Comparison of ENCODE assay signal across 9 cellular contexts in genomic region chr12:68786929-68787328, GRCh38. TPM values are rescaled to one million over a fixed set of nuclear protein-coding genes. Genes with fewer than 3 reads are reported as not detected.
DNase-seq lines count a peak whose midpoint lies in the region; ATAC-seq, FAIRE-seq and TF ChIP-seq lines count a peak whose summit lies in the region.
"Had no signal": no experiment of that assay in that cellular context is flagged by ENCODE, and none has a peak within 500 bp of the region (broad histone marks: within the 10 kb centered on the region; RNA-seq: fewer than 3 reads in every experiment).

No MANE protein-coding gene starts in this region.

- POLR2A ChIA-PET in OCI-LY7 (lab: Charles Lee) = interaction anchor here (0.7 to 5.2 kb wide), 8 partner anchors 10 to 115 kb away, joined by 3 to 31 read pairs (median 6); partner anchors contain the start of gene MDM2
- POLR2A ChIA-PET in endothelial cell of umbilical vein (lab: Charles Lee) = interaction anchor here (2.7 kb wide), 1 partner anchor 21 kb away, joined by 21 read pairs; the partner anchor contains the start of gene MDM2

- intact Hi-C loops in OCI-LY7 (cut with micrococcal nuclease; ENCODE audit: unreplicated experiment) (loop anchor here (2.0 kb wide), 1 partner anchor 14 kb away; no protein-coding TSS in a partner anchor), endothelial cell of umbilical vein (cut with micrococcal nuclease) (loop anchor here (1.0 kb wide), 3 partner anchors 21 to 101 kb away; partner anchors contain the start of genes MDM2, NUP107 and SLC35E3), spleen (cut with DNase I; ENCODE audit: low total_unique reads) (no loop called here)

- DNase-seq in GM23248 (peak; percentile 21), OCI-LY7 (ENCODE audit: low spot score) (no peak), endothelial cell of umbilical vein (ENCODE audit: low read depth, low spot score) (no peak), spleen (no peak), GM19240 (ENCODE audit: insufficient read length, low spot score) (no peak)
- DNase-seq in stimulated activated naive CD4-positive, alpha-beta T cell (lab: John Stamatoyannopoulos, UW) = no peak

- H3K27me3 ChIP-seq in GM23248 (replicated peaks; ENCODE audit: insufficient read depth) (no peaks in the 10 kb centered on the region), endothelial cell of umbilical vein (ENCODE audit: control insufficient read depth in 2 of 2, insufficient read depth in 2 of 2, low read length in 2 of 2) (no peaks in the 10 kb centered on the region), spleen (replicated peaks in 1 of 7) (no peaks in the 10 kb centered on the region)

- ATAC-seq in HG02981 (IDR thresholded peaks at IDR 0.05; ENCODE audit: unreplicated experiment) (no peak), esophagus mucosa (no peak)

- peaks cover 19% of the 10 kb centered on the region for H3F3A ChIP-seq in GM23248 (ENCODE audit: insufficient read depth)

- dilution Hi-C loops in endothelial cell of umbilical vein (cut with MboI; ENCODE audit: extremely low pct_ligation_motif_present, low sequenced_read_pairs) = no loop called here

- BruUV-seq in OCI-LY7 (replicated peaks; lab: Mats Ljungman, UMichigan) (no TSS peak), endothelial cell of umbilical vein (replicated peaks; lab: Mats Ljungman, UMichigan) (TSS peak; percentile 97)

- H3K79me2 ChIP-seq in GM23248 (ENCODE audit: insufficient read depth) (no peaks in the 10 kb centered on the region), OCI-LY7 (ENCODE audit: insufficient read depth, low read depth, low read length) (no peaks in the 10 kb centered on the region), endothelial cell of umbilical vein (ENCODE audit: control insufficient read depth, insufficient read depth, low read length) (no peaks in the 10 kb centered on the region)

- FAIRE-seq in endothelial cell of umbilical vein (lab: Jason Lieb, UNC) = no peak
- FAIRE-seq: endometrium had no signal

- H3K4me2 ChIP-seq in GM23248 (ENCODE audit: unreplicated experiment) (no peak overlapping the region), OCI-LY7 (ENCODE audit: low read length) (peak overlapping the region; percentile 52), endothelial cell of umbilical vein (ENCODE audit: insufficient read depth, low read length) (peak overlapping the region; percentile 48)

- H4K20me1 ChIP-seq in GM23248 (ENCODE audit: insufficient read depth) = no peaks in the 10 kb centered on the region
- H4K20me1 ChIP-seq in OCI-LY7 (ENCODE audit: insufficient read depth, low read length) = no peaks in the 10 kb centered on the region
- no peaks in the 10 kb centered on the region for H4K20me1 ChIP-seq in endothelial cell of umbilical vein (replicated peaks; ENCODE audit: control insufficient read depth, extremely low read depth, insufficient read depth, low read length)

- H3K4me1 ChIP-seq in GM23248 (ENCODE audit: insufficient read depth) = peaks cover 27% of the 10 kb centered on the region
- H3K4me1 ChIP-seq in OCI-LY7 (ENCODE audit: insufficient read depth, low read length, poor library complexity, severe bottlenecking) = peaks cover 78% of the 10 kb centered on the region
- H3K4me1 ChIP-seq in endothelial cell of umbilical vein (ENCODE audit: control insufficient read depth, extremely low read depth, insufficient read depth, low read length) = peaks cover 18% of the 10 kb centered on the region
- H3K4me1 ChIP-seq in spleen = peaks cover 15 to 57% (median 40%) of the 10 kb centered on the region in 6 donors

- 97 to 99% methylated on average over 2 of the region's 2 CpGs for WGBS in GM23248 (ENCODE audit: low coverage in 1 of 2, low lambda C conversion rate in 2 of 2, missing lambda C conversion rate in 2 of 2), 2 experiments
- 77 to 94% (median 93%) methylated on average over 2 of the region's 2 CpGs for WGBS in spleen, 5 donors

- no peak overlapping the region for H3K4me3 ChIP-seq in GM23248
- peak overlapping the region; percentile 7 for H3K4me3 ChIP-seq in OCI-LY7 (ENCODE audit: low read depth, low read length, poor library complexity, severe bottlenecking)
- H3K4me3 ChIP-seq in endothelial cell of umbilical vein (replicated peaks in 1 of 3; ENCODE audit: insufficient read depth in 1 of 3, low read depth in 1 of 3, low read length in 3 of 3) = no peak overlapping the region
- peak overlapping the region in 1 of 8 donors; percentile 19 for H3K4me3 ChIP-seq in spleen

- H3K9me2 ChIP-seq in GM23248 (ENCODE audit: insufficient read depth) (no peaks in the 10 kb centered on the region), OCI-LY7 (ENCODE audit: insufficient read depth, low read length) (no peaks in the 10 kb centered on the region)

- TF ChIP-seq POLR2A in endothelial cell of umbilical vein (IDR thresholded peaks at IDR 0.05; ENCODE audit: low read depth, low read length) (no peak), spleen (IDR thresholded peaks at IDR 0.05) (no peak)

- H3K9me1 ChIP-seq in endothelial cell of umbilical vein (replicated peaks; ENCODE audit: control insufficient read depth, extremely low read depth, insufficient read depth, low read length) = no peaks in the 10 kb centered on the region

- in situ Hi-C loops in GM23248 (cut with MboI) = no loop called here

- CTCF ChIA-PET in OCI-LY7 (lab: Charles Lee; ENCODE audit: unreplicated experiment) (no interaction called here), endothelial cell of umbilical vein (lab: Charles Lee) (interaction anchor here (0.7 to 2.6 kb wide), 14 partner anchors 9 to 1516 kb away, joined by 3 to 35 read pairs (median 4); partner anchors contain the start of genes MDM2 and SLC35E3)

- no peaks in the 10 kb centered on the region for H3K36me3 ChIP-seq in GM23248 (ENCODE audit: low read depth)
- 0 out of 2 replicates have a peak, but pooled peaks cover 3% of the 10 kb centered on the region for H3K36me3 ChIP-seq in OCI-LY7 (ENCODE audit: insufficient read depth, low read length)
- H3K36me3 ChIP-seq in endothelial cell of umbilical vein (ENCODE audit: control insufficient read depth in 2 of 2, extremely low read depth in 1 of 2, insufficient read depth in 2 of 2, low read length in 2 of 2) = no peaks in the 10 kb centered on the region
- no peaks in the 10 kb centered on the region for H3K36me3 ChIP-seq in spleen

- H3K9ac ChIP-seq in GM23248 (peak overlapping the region; percentile 64; the same call in 1 of the 2 replicates), endothelial cell of umbilical vein (replicated peaks; ENCODE audit: extremely low read depth, insufficient read depth, low read length) (peak overlapping the region; percentile 43)

- H3K9me3 ChIP-seq in GM23248 (ENCODE audit: low read depth) (no peaks in the 10 kb centered on the region), OCI-LY7 (ENCODE audit: low read length) (no peaks in the 10 kb centered on the region), endothelial cell of umbilical vein (replicated peaks; ENCODE audit: control insufficient read depth, insufficient read depth, low read length) (no peaks in the 10 kb centered on the region), spleen (no peaks in the 10 kb centered on the region)

- peak; percentile 65 for TF ChIP-seq CTCF in OCI-LY7 (conservative IDR thresholded peaks at IDR 0.05; ENCODE audit: low read length)
- no peak for TF ChIP-seq CTCF in endothelial cell of umbilical vein (IDR thresholded peaks at IDR 0.05; ENCODE audit: extremely low read depth in 1 of 2, insufficient read depth in 1 of 2, low read depth in 1 of 2, low read length in 2 of 2)
- TF ChIP-seq CTCF in spleen (IDR thresholded peaks at IDR 0.05 in 8 of 11, conservative IDR thresholded peaks at IDR 0.05 in 3 of 11) = no peak

- H3K27ac ChIP-seq in GM23248 (peak overlapping the region; percentile 85), OCI-LY7 (ENCODE audit: low read depth, low read length, poor library complexity, severe bottlenecking) (peak overlapping the region; percentile 77), endothelial cell of umbilical vein (ENCODE audit: insufficient read depth, low read depth, low read length) (peak overlapping the region; percentile 87), spleen (peak overlapping the region; percentile 16 to 91 (median 82))

- H2AFZ ChIP-seq in GM23248 = peak overlapping the region; percentile 76
- peak overlapping the region; percentile 65; the same call in 1 of the 2 replicates for H2AFZ ChIP-seq in OCI-LY7 (ENCODE audit: low read length)
- H2AFZ ChIP-seq in endothelial cell of umbilical vein (ENCODE audit: low read depth, low read length) = no peak overlapping the region

RNA-seq across cellular contexts. Expression of gene MDM2, which starts 21.0 kb away (rescaled TPM):
- 111 and 156 TPM in 2 replicates for total RNA-seq in GM23248 (2014; rRNA removed; shearing (Covaris generic))
- polyA plus RNA-seq in GM23248 (2016; fragmentation: Nextera tagmentation; extraction: Ambion mirVana) (71.4 and 80.4 TPM in 2 replicates), endothelial cell of umbilical vein (12.2 and 16.7 TPM in 2 replicates), spleen (10 to 100 TPM; 41.5 to 77.4 (median 52.7) TPM)
- total RNA-seq in OCI-LY7 (2014; rRNA removed; shearing (Covaris generic)) = 143 and 229 TPM in 2 replicates
- total RNA-seq in OCI-LY7 (2022) (318 and 366 TPM in 2 replicates), endothelial cell of umbilical vein (270 and 276 TPM in 2 replicates), spleen (100 to 1,000 TPM in 5 of 7 donors, 10 to 100 TPM in 2; 98.9 to 248 (median 125) TPM), esophagus mucosa (92.9 TPM)
- polyA plus RNA-seq in endothelial cell of umbilical vein (2011; cell fraction: cytosol; rRNA removed) = 19.5 and 20.9 TPM in 2 replicates
- polyA plus RNA-seq in endothelial cell of umbilical vein (2011; cell fraction: nucleus; rRNA removed) = 92.1 and 112 TPM in 2 replicates
- polyA plus RNA-seq in endothelial cell of umbilical vein (2012) = 88.0 and 129 TPM in 2 replicates
- polyA minus RNA-seq in endothelial cell of umbilical vein = 121 and 123 TPM in 2 replicates
- polyA minus RNA-seq in endothelial cell of umbilical vein (2011; cell fraction: cytosol; rRNA and poly(A)+ RNA removed) = 37.3 TPM
- polyA minus RNA-seq in endothelial cell of umbilical vein (2011; cell fraction: nucleus; rRNA and poly(A)+ RNA removed) = 167 and 236 TPM in 2 replicates

RNA-seq across cellular contexts. Expression of gene SLC35E3, which starts 41.0 kb away (rescaled TPM):
- 1.9 and 4.9 TPM in 2 replicates for total RNA-seq in GM23248 (2014; rRNA removed; shearing (Covaris generic))
- polyA plus RNA-seq in GM23248 (2016; fragmentation: Nextera tagmentation; extraction: Ambion mirVana) = 15.6 and 16.2 TPM in 2 replicates
- 24.6 and 26.6 TPM in 2 replicates for total RNA-seq in OCI-LY7 (2014; rRNA removed; shearing (Covaris generic))
- total RNA-seq in OCI-LY7 (2022) = 39.1 and 66.6 TPM in 2 replicates
- total RNA-seq in endothelial cell of umbilical vein = 9.9 and 13.8 TPM in 2 replicates
- 8.1 and 9.4 TPM in 2 replicates for polyA plus RNA-seq in endothelial cell of umbilical vein
- polyA plus RNA-seq in endothelial cell of umbilical vein (2011; cell fraction: cytosol; rRNA removed) = 5.6 and 6.5 TPM in 2 replicates
- 5.9 and 6.9 TPM in 2 replicates for polyA plus RNA-seq in endothelial cell of umbilical vein (2011; cell fraction: nucleus; rRNA removed)
- polyA plus RNA-seq in endothelial cell of umbilical vein (2012) = 8.0 and 15.9 TPM in 2 replicates
- polyA minus RNA-seq in endothelial cell of umbilical vein = 12.4 and 15.8 TPM in 2 replicates
- polyA minus RNA-seq in endothelial cell of umbilical vein (2011; cell fraction: cytosol; rRNA and poly(A)+ RNA removed) = 1.5 TPM
- 2.8 and 5.1 TPM in 2 replicates for polyA minus RNA-seq in endothelial cell of umbilical vein (2011; cell fraction: nucleus; rRNA and poly(A)+ RNA removed)
- total RNA-seq in spleen = 10 to 100 TPM in 3 of 7 donors, 1 to 10 TPM in 4; 4.8 to 16.1 (median 7.8) TPM
- polyA plus RNA-seq in spleen = 1 to 10 TPM; 4.8 to 5.7 (median 5.1) TPM
- 10.7 TPM for total RNA-seq in esophagus mucosa
